ENCODE assay signal across 17 cellular contexts in genomic region chr19:39953915-39954314, GRCh38. TPM values are rescaled to one million over a fixed set of nuclear protein-coding genes. Genes with fewer than 3 reads are reported as not detected.
DNase-seq lines count a peak whose midpoint lies in the region; ATAC-seq, FAIRE-seq and TF ChIP-seq lines count a peak whose summit lies in the region.
"Had no signal": no experiment of that assay in that cellular context is flagged by ENCODE, and none has a peak within 500 bp of the region (broad histone marks: within the 10 kb centered on the region; RNA-seq: fewer than 3 reads in every experiment).

No MANE protein-coding gene starts in this region.

- intact Hi-C loops in activated naive CD4-positive, alpha-beta T cell treated with anti-CD3 and anti-CD28 coated beads for 36 hours (cut with micrococcal nuclease), result loop anchor here (1.0 to 10.0 kb wide), 4 partner anchors 10 to 661 kb away; no protein-coding TSS in a partner anchor
- intact Hi-C loops in GM12878 (cut with micrococcal nuclease; ENCODE audit: unreplicated experiment), result no loop called here

- no peaks in the 10 kb centered on the region for H3K79me2 ChIP-seq in GM12878 (ENCODE audit: control insufficient read depth, insufficient read depth, low read length)
- H3K79me2 ChIP-seq: parathyroid adenoma had no signal

- in situ Hi-C loops in GM12878 (cut with MboI), result no loop called here

- TF ChIP-seq POLR2A in Raji (IDR thresholded peaks at IDR 0.05; ENCODE audit: insufficient read depth, low read depth, low read length) (0 out of 2 replicates have a peak, but pooled peaks have one; percentile 20), GM12878 (IDR thresholded peaks at IDR 0.05; ENCODE audit: low read depth, low read length) (no peak)

- no peaks in the 10 kb centered on the region for H3K9me3 ChIP-seq in GM12878 (replicated peaks; ENCODE audit: control insufficient read depth, insufficient read depth, low read length)
- H3K9me3 ChIP-seq: heart left ventricle, mucosa of descending colon had no signal

- H3K4me1 ChIP-seq in GM12878 (ENCODE audit: control insufficient read depth, insufficient read depth, low read length), result peaks cover 12% of the 10 kb centered on the region
- H3K4me1 ChIP-seq: parathyroid adenoma had no signal

- H3K4me3 Mint-ChIP-seq in activated naive CD4-positive, alpha-beta T cell treated with anti-CD3 and anti-CD28 coated beads for 36 hours, result peak overlapping the region; percentile 52
- peak overlapping the region; percentile 71 for H3K4me3 Mint-ChIP-seq in stimulated activated naive CD8-positive, alpha-beta T cell treated with anti-CD3 and anti-CD28 coated beads, Interleukin-15, Interleukin-2, amounts not matched to agents 100 ng/mL and 50 ng/mL, for 24 hours
- H3K4me3 Mint-ChIP-seq: HFFc6 had no signal

- 0 out of 2 replicates have a peak overlapping the region, but pooled peaks have one; percentile 66 for H3K4me2 ChIP-seq in GM12878 (ENCODE audit: control insufficient read depth, insufficient read depth)

- H3K36me3 ChIP-seq in GM12878 (ENCODE audit: control insufficient read depth in 2 of 2, insufficient read depth in 2 of 2, low read length in 1 of 2), result no peaks in the 10 kb centered on the region
- H3K36me3 ChIP-seq: heart left ventricle had no signal

- FAIRE-seq in GM12878 (lab: Jason Lieb, UNC), result no peak
- FAIRE-seq: astrocyte, small intestine had no signal

- H3K36me3 Mint-ChIP-seq in activated naive CD4-positive, alpha-beta T cell treated with anti-CD3 and anti-CD28 coated beads for 36 hours (ENCODE audit: low read depth), result peaks cover 5% of the 10 kb centered on the region
- H3K36me3 Mint-ChIP-seq in stimulated activated naive CD8-positive, alpha-beta T cell treated with anti-CD3 and anti-CD28 coated beads, Interleukin-15, Interleukin-2, amounts not matched to agents 100 ng/mL and 50 ng/mL, for 24 hours (ENCODE audit: low read depth), result peaks cover 9% of the 10 kb centered on the region

- H4K20me1 ChIP-seq in GM12878 (ENCODE audit: control insufficient read depth, insufficient read depth), result no peaks in the 10 kb centered on the region

- H3K9ac ChIP-seq in GM12878 (ENCODE audit: control insufficient read depth, insufficient read depth, low read length), result no peak overlapping the region
- H3K9ac ChIP-seq: parathyroid adenoma had no signal

- POLR2A ChIA-PET in GM12878 (lab: Charles Lee), result interaction anchor here (1.0 to 5.8 kb wide), 5 partner anchors 11 to 43 kb away, joined by 4 to 64 read pairs (median 18); partner anchors contain the start of genes PSMC4 and ZNF546

- no peak overlapping the region for H3K4me3 ChIP-seq in GM12878
- H3K4me3 ChIP-seq: heart left ventricle, mucosa of descending colon had no signal

- CTCF ChIA-PET in activated naive CD4-positive, alpha-beta T cell treated with anti-CD3 and anti-CD28 coated beads for 36 hours (lab: Charles Lee), result interaction anchor here (0.6 to 1.8 kb wide), 5 partner anchors 8 to 190 kb away, joined by 3 to 17 read pairs (median 6); partner anchors contain the start of gene PSMC4
- CTCF ChIA-PET in GM12878 (lab: Yijun Ruan, JAX), result interaction anchor here (0.8 to 4.0 kb wide), 5 partner anchors 9 to 109 kb away, joined by 3 to 43 read pairs (median 14); partner anchors contain the start of gene PSMC4

- TF ChIP-seq EP300 in GM12878 (IDR thresholded peaks at IDR 0.05; ENCODE audit: borderline replicate concordance in 1 of 2, control insufficient read depth in 1 of 2, low read depth in 2 of 2, low read length in 2 of 2), result no peak

- H3K9me3 Mint-ChIP-seq in activated naive CD4-positive, alpha-beta T cell treated with anti-CD3 and anti-CD28 coated beads for 36 hours, result peaks cover 2% of the 10 kb centered on the region
- peaks cover 3% of the 10 kb centered on the region for H3K9me3 Mint-ChIP-seq in stimulated activated naive CD8-positive, alpha-beta T cell treated with anti-CD3 and anti-CD28 coated beads, Interleukin-15, Interleukin-2, amounts not matched to agents 100 ng/mL and 50 ng/mL, for 24 hours
- H3K9me3 Mint-ChIP-seq: HFFc6 had no signal

- peak; percentile 21 for DNase-seq in activated naive CD4-positive, alpha-beta T cell treated with anti-CD3 and anti-CD28 coated beads for 36 hours
- DNase-seq in activated naive CD4-positive, alpha-beta T cell treated with Interleukin-2 at 50 U/mL for 16 hours, result no peak
- DNase-seq in GM12878 (ENCODE audit: low read depth, low spot score), result no peak
- DNase-seq in pons (ENCODE audit: low spot score), result no peak
- DNase-seq: heart left ventricle, HFFc6, mucosa of descending colon, NCI-H2081, NCI-H748 treated with DMSO at 0.1 percent for 48 hours had no signal

- no peak for TF ChIP-seq RAD21 in GM12878 (IDR thresholded peaks at IDR 0.05; ENCODE audit: insufficient read depth, low read depth, low read length)

- no TSS peak for BruUV-seq in GM12878 (replicated peaks; lab: Mats Ljungman, UMichigan)

- RAD21 ChIA-PET in GM12878 (lab: Charles Lee; ENCODE audit: unreplicated experiment), result interaction anchor here (0.9 to 2.8 kb wide), 5 partner anchors 8 to 17 kb away, joined by 3 to 47 read pairs (median 18); partner anchors contain the start of gene PSMC4

- ATAC-seq in GM12878 (peak; percentile 48), HG02610 (IDR thresholded peaks at IDR 0.05; ENCODE audit: unreplicated experiment) (no peak), SK-N-SH treated with all-trans-retinoic acid at 6 μM for 48 hours (no peak)

- H3K27ac ChIP-seq in GM12878 (ENCODE audit: control insufficient read depth, insufficient read depth), result peak overlapping the region; percentile 59
- H3K27ac ChIP-seq: parathyroid adenoma, RWPE1 had no signal

- H3K27me3 ChIP-seq in GM12878 (replicated peaks in 1 of 2; ENCODE audit: control insufficient read depth in 2 of 2, insufficient read depth in 2 of 2, low read length in 1 of 2), result no peaks in the 10 kb centered on the region

- peak overlapping the region; percentile 93 for H3K27ac Mint-ChIP-seq in activated naive CD4-positive, alpha-beta T cell treated with anti-CD3 and anti-CD28 coated beads for 36 hours
- peak overlapping the region; percentile 93 for H3K27ac Mint-ChIP-seq in stimulated activated naive CD8-positive, alpha-beta T cell treated with anti-CD3 and anti-CD28 coated beads, Interleukin-15, Interleukin-2, amounts not matched to agents 100 ng/mL and 50 ng/mL, for 24 hours
- H3K27ac Mint-ChIP-seq: HFFc6 had no signal

- SMC1A ChIA-PET in GM12878 (lab: Charles Lee; ENCODE audit: uncharacterized antibody, unreplicated experiment), result interaction anchor here (0.8 to 3.3 kb wide), 6 partner anchors 8 to 41 kb away, joined by 3 to 88 read pairs (median 7); partner anchors contain the start of gene PSMC4

- peaks cover 75% of the 10 kb centered on the region for H3K4me1 Mint-ChIP-seq in activated naive CD4-positive, alpha-beta T cell treated with anti-CD3 and anti-CD28 coated beads for 36 hours (ENCODE audit: low read depth)
- H3K4me1 Mint-ChIP-seq in stimulated activated naive CD8-positive, alpha-beta T cell treated with anti-CD3 and anti-CD28 coated beads, Interleukin-15, Interleukin-2, amounts not matched to agents 100 ng/mL and 50 ng/mL, for 24 hours (ENCODE audit: low read depth), result peaks cover 77% of the 10 kb centered on the region

- no peak for TF ChIP-seq CTCF in GM12878 (IDR thresholded peaks at IDR 0.05 in 2 of 3, conservative IDR thresholded peaks at IDR 0.05 in 1 of 3; ENCODE audit: control insufficient read depth in 2 of 3, extremely low read depth in 1 of 3, insufficient read depth in 1 of 3, low read depth in 3 of 3, low read length in 3 of 3)

- no peaks in the 10 kb centered on the region for H3K27me3 Mint-ChIP-seq in activated naive CD4-positive, alpha-beta T cell treated with anti-CD3 and anti-CD28 coated beads for 36 hours (ENCODE audit: low read depth)
- H3K27me3 Mint-ChIP-seq in stimulated activated naive CD8-positive, alpha-beta T cell treated with anti-CD3 and anti-CD28 coated beads, Interleukin-15, Interleukin-2, amounts not matched to agents 100 ng/mL and 50 ng/mL, for 24 hours, result no peaks in the 10 kb centered on the region

- WGBS in GM12878 (ENCODE audit: insufficient coverage, insufficient replicate concordance, low lambda C conversion rate, missing lambda C conversion rate), result 90% methylated on average over 7 of the region's 7 CpGs

- H2AFZ ChIP-seq in GM12878 (ENCODE audit: control insufficient read depth, low read depth, low read length), result peak overlapping the region; percentile 56
- H2AFZ ChIP-seq: parathyroid adenoma had no signal

RNA-seq across cellular contexts. Expression of gene PSMC4, which starts 17.1 kb away (rescaled TPM):
- 10 to 100 TPM; 79.7 to 82.1 TPM for total RNA-seq in activated naive CD4-positive, alpha-beta T cell treated with anti-CD3 and anti-CD28 coated beads for 36 hours
- total RNA-seq in GM12878 (2013; cell fraction: nucleolus; rRNA removed), result 32.5 and 41.0 TPM in 2 replicates
- total RNA-seq in GM12878 (2014; rRNA removed) (134 and 138 TPM in 2 replicates), GM12878 (2014; rRNA removed; fragmentation: Illumina TruSeq; extraction: Trizol) (97.2 and 103 TPM in 2 replicates), GM12878 (2021) (109 TPM in 2 replicates)
- 54.1 TPM for polyA plus RNA-seq in GM12878 (2011; ENCODE audit: low read depth)
- polyA plus RNA-seq in GM12878 (2011; rRNA removed) (20.9 and 55.2 TPM in 2 replicates), GM12878 (2014; fragmentation: Illumina TruSeq; extraction: Trizol) (87.6 and 115 TPM in 2 replicates), GM12878 (2014; fragmentation: Nextera tagmentation; extraction: Ambion mirVana) (100 to 1,000 TPM; 203 to 328 TPM), GM12878 (2014; rRNA removed) (84.1 and 99.7 TPM in 2 replicates), GM12878 (2016; fragmentation: Nextera tagmentation; extraction: Ambion mirVana) (100 to 1,000 TPM; 176 to 182 TPM)
- polyA plus RNA-seq in GM12878 (2011; cell fraction: cytosol; rRNA removed), result 63.6 and 73.3 TPM in 2 replicates
- 99.5 and 124 TPM in 2 replicates for polyA plus RNA-seq in GM12878 (2011; cell fraction: nucleus; rRNA removed)
- 63.5 and 80.8 TPM in 2 replicates for polyA plus RNA-seq in GM12878 (2012)
- polyA minus RNA-seq in GM12878 (2011; rRNA and poly(A)+ RNA removed), result 30.6 and 33.3 TPM in 2 replicates
- 16.7 and 27.0 TPM in 2 replicates for polyA minus RNA-seq in GM12878 (2011; cell fraction: cytosol; rRNA and poly(A)+ RNA removed)
- 17.2 and 25.8 TPM in 2 replicates for polyA minus RNA-seq in GM12878 (2011; cell fraction: nucleus; rRNA and poly(A)+ RNA removed)

RNA-seq across cellular contexts. Expression of gene FCGBP, which starts 19.5 kb away (rescaled TPM):
- total RNA-seq in activated naive CD4-positive, alpha-beta T cell treated with anti-CD3 and anti-CD28 coated beads for 36 hours, result 1 to 10 TPM; 3.1 to 3.8 TPM
- total RNA-seq in GM12878 (2013; cell fraction: nucleolus; rRNA removed), result 6.3 and 7.3 TPM in 2 replicates
- 0.38 and 0.56 TPM in 2 replicates for total RNA-seq in GM12878 (2014; rRNA removed)
- 0.41 and 0.45 TPM in 2 replicates for total RNA-seq in GM12878 (2014; rRNA removed; fragmentation: Illumina TruSeq; extraction: Trizol)
- total RNA-seq in GM12878 (2021), result 2.6 and 3.2 TPM in 2 replicates
- 0.20 TPM for polyA plus RNA-seq in GM12878 (2011; ENCODE audit: low read depth)
- polyA plus RNA-seq in GM12878 (2011; rRNA removed), result 0.19 and 0.30 TPM in 2 replicates
- 0.60 and 0.77 TPM in 2 replicates for polyA plus RNA-seq in GM12878 (2011; cell fraction: cytosol; rRNA removed)
- 3.6 and 3.9 TPM in 2 replicates for polyA plus RNA-seq in GM12878 (2011; cell fraction: nucleus; rRNA removed)
- polyA plus RNA-seq in GM12878 (2012), result 0.70 and 1.1 TPM in 2 replicates
- 0.19 TPM in 1 of 2 replicates, not detected in the other for polyA plus RNA-seq in GM12878 (2014; fragmentation: Illumina TruSeq; extraction: Trizol)
- under 1 TPM in 1 of 2 experiments, not detected in 1; 0.02 TPM for polyA plus RNA-seq in GM12878 (2014; fragmentation: Nextera tagmentation; extraction: Ambion mirVana)
- 0.73 and 1.0 TPM in 2 replicates for polyA plus RNA-seq in GM12878 (2014; rRNA removed)
- polyA plus RNA-seq in GM12878 (2016; fragmentation: Nextera tagmentation; extraction: Ambion mirVana), result under 1 TPM in 1 of 2 experiments, not detected in 1; 0.21 TPM
- 1.1 and 2.5 TPM in 2 replicates for polyA minus RNA-seq in GM12878 (2011; rRNA and poly(A)+ RNA removed)
- 0.62 and 0.80 TPM in 2 replicates for polyA minus RNA-seq in GM12878 (2011; cell fraction: cytosol; rRNA and poly(A)+ RNA removed)
- 1.6 and 3.2 TPM in 2 replicates for polyA minus RNA-seq in GM12878 (2011; cell fraction: nucleus; rRNA and poly(A)+ RNA removed)

RNA-seq across cellular contexts. Expression of gene ZNF546, which starts 42.9 kb away (rescaled TPM):
- 1 to 10 TPM; 1.6 to 2.3 TPM for total RNA-seq in activated naive CD4-positive, alpha-beta T cell treated with anti-CD3 and anti-CD28 coated beads for 36 hours
- 32.2 and 35.0 TPM in 2 replicates for total RNA-seq in GM12878 (2013; cell fraction: nucleolus; rRNA removed)
- total RNA-seq in GM12878 (2014; rRNA removed), result 4.1 and 6.1 TPM in 2 replicates
- total RNA-seq in GM12878 (2014; rRNA removed; fragmentation: Illumina TruSeq; extraction: Trizol), result 3.4 and 4.3 TPM in 2 replicates
- 3.2 and 3.3 TPM in 2 replicates for total RNA-seq in GM12878 (2021)
- polyA plus RNA-seq in GM12878 (2011; ENCODE audit: low read depth), result 0.52 TPM
- polyA plus RNA-seq in GM12878 (2011; rRNA removed), result 3.4 and 7.0 TPM in 2 replicates
- polyA plus RNA-seq in GM12878 (2011; cell fraction: cytosol; rRNA removed), result 1.1 and 1.4 TPM in 2 replicates
- polyA plus RNA-seq in GM12878 (2011; cell fraction: nucleus; rRNA removed), result 2.4 TPM in 2 replicates
- 0.92 and 3.1 TPM in 2 replicates for polyA plus RNA-seq in GM12878 (2012)
- polyA plus RNA-seq in GM12878 (2014; fragmentation: Illumina TruSeq; extraction: Trizol), result 2.1 and 3.6 TPM in 2 replicates
- 1 to 10 TPM in 1 of 2 experiments, under 1 TPM in 1; 0.88 to 1.4 TPM for polyA plus RNA-seq in GM12878 (2014; fragmentation: Nextera tagmentation; extraction: Ambion mirVana)
- 1.4 and 2.0 TPM in 2 replicates for polyA plus RNA-seq in GM12878 (2014; rRNA removed)
- 1 to 10 TPM; 1.6 to 2.7 TPM for polyA plus RNA-seq in GM12878 (2016; fragmentation: Nextera tagmentation; extraction: Ambion mirVana)
- 6.6 and 10.4 TPM in 2 replicates for polyA minus RNA-seq in GM12878 (2011; rRNA and poly(A)+ RNA removed)
- polyA minus RNA-seq in GM12878 (2011; cell fraction: cytosol; rRNA and poly(A)+ RNA removed), result 2.1 and 4.0 TPM in 2 replicates
- 3.0 and 4.8 TPM in 2 replicates for polyA minus RNA-seq in GM12878 (2011; cell fraction: nucleus; rRNA and poly(A)+ RNA removed)
